27 cellular contexts compared by ENCODE assay signal in the genomic region with DNA sequence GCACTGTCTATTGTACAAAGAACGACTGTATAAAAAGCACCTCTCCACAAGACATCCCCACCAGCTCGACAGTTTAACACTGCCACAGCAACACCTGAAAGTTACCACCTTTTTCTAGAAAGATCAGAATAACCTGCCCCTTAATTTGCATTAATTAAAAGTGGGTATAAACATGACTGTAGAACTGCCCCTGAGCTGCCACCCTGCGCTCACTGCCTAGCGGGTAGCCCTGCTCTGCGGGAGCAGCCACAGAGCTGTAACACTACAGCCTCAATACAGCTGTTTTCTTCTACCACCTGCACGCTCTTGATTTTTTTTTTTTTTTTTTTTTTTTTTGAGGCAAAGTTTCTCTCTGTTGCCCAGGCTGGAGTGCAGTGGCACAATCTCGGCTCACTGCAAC.
"Had no signal": no experiment of that assay in that cellular context is flagged by ENCODE, and none has a peak within 500 bp of the region (broad histone marks: within the 10 kb centered on the region; RNA-seq: fewer than 3 reads in every experiment).

No MANE protein-coding gene starts in this region.

- H3K4me1 ChIP-seq: left lung had no signal

- H3K4me3 ChIP-seq: esophagus squamous epithelium, heart right ventricle, left lung, ovary, psoas muscle, sigmoid colon, stomach, thyroid gland, vagina had no signal

- H3K36me3 Mint-ChIP-seq: naive thymus-derived CD8-positive, alpha-beta T cell; stimulated activated effector memory CD8-positive, alpha-beta T cell treated with anti-CD3 and anti-CD28 coated beads, Interleukin-12 subunit alpha, Interleukin-12 subunit beta, amount 100 ng/mL, for 72 hours had no signal

- H3K27ac ChIP-seq: esophagus squamous epithelium, heart right ventricle, left lung, ovary, psoas muscle, sigmoid colon, stomach, thyroid gland, vagina had no signal

- H3K4me3 Mint-ChIP-seq: effector memory CD8-positive, alpha-beta T cell; naive thymus-derived CD8-positive, alpha-beta T cell; nephron progenitor cell; stimulated activated effector memory CD8-positive, alpha-beta T cell treated with anti-CD3 and anti-CD28 coated beads, Interleukin-12 subunit alpha, Interleukin-12 subunit beta, amount 100 ng/mL, for 72 hours had no signal

- DNase-seq: effector memory CD8-positive, alpha-beta T cell; erythroblast; esophagus squamous epithelium; foreskin melanocyte; glutamatergic neuron; heart right ventricle; hippocampal formation; left cardiac atrium; left lung; mammary epithelial cell; mesendoderm; naive thymus-derived CD8-positive, alpha-beta T cell; nephron progenitor cell; occipital lobe; ovary; posterior cingulate gyrus; psoas muscle; right cardiac atrium; sigmoid colon; stimulated activated CD4-positive, alpha-beta T cell treated with anti-CD3 and anti-CD28 coated beads, Interleukin-2, amount 100 ng/mL, for 24 hours; stimulated activated CD4-positive, alpha-beta T cell treated with anti-CD3 and anti-CD28 coated beads, Interleukin-4, amount 100 ng/mL, for 24 hours; stimulated activated naive CD4-positive, alpha-beta T cell treated with Interleukin-2 at 50 U/mL for 16 hours; stomach; trophoblast cell had no signal

- ATAC-seq: effector memory CD8-positive, alpha-beta T cell; heart right ventricle; left cardiac atrium; left lung; naive thymus-derived CD8-positive, alpha-beta T cell; right cardiac atrium; stimulated activated effector memory CD8-positive, alpha-beta T cell treated with anti-CD3 and anti-CD28 coated beads, Interleukin-12 subunit alpha, Interleukin-12 subunit beta, amount 100 ng/mL, for 72 hours had no signal

- H3K4me1 Mint-ChIP-seq: naive thymus-derived CD8-positive, alpha-beta T cell; stimulated activated effector memory CD8-positive, alpha-beta T cell treated with anti-CD3 and anti-CD28 coated beads, Interleukin-12 subunit alpha, Interleukin-12 subunit beta, amount 100 ng/mL, for 72 hours had no signal

- H3K36me3 ChIP-seq: esophagus squamous epithelium, heart right ventricle, left lung, ovary, sigmoid colon, stomach, thyroid gland, vagina had no signal

- H3K9me3 ChIP-seq: esophagus squamous epithelium, heart right ventricle, left lung, ovary, psoas muscle, sigmoid colon, stomach, thyroid gland, vagina had no signal

- H3K27me3 ChIP-seq: esophagus squamous epithelium, heart right ventricle, left lung, ovary, sigmoid colon, stomach, thyroid gland, vagina had no signal

- H3K27ac Mint-ChIP-seq: effector memory CD8-positive, alpha-beta T cell; naive thymus-derived CD8-positive, alpha-beta T cell; stimulated activated effector memory CD8-positive, alpha-beta T cell treated with anti-CD3 and anti-CD28 coated beads, Interleukin-12 subunit alpha, Interleukin-12 subunit beta, amount 100 ng/mL, for 72 hours had no signal

- H3K9me3 Mint-ChIP-seq: naive thymus-derived CD8-positive, alpha-beta T cell; nephron progenitor cell; stimulated activated effector memory CD8-positive, alpha-beta T cell treated with anti-CD3 and anti-CD28 coated beads, Interleukin-12 subunit alpha, Interleukin-12 subunit beta, amount 100 ng/mL, for 72 hours had no signal
